ENCODE assay signal across 16 cellular contexts in genomic region chr17:43620147-43620944, GRCh38. TPM values are rescaled to one million over a fixed set of nuclear protein-coding genes. Genes with fewer than 3 reads are reported as not detected.
A peak's percentile ranks its signal among the peaks of the same experiment; 100 is the strongest.
DNase-seq lines count a peak whose midpoint lies in the region; ATAC-seq, FAIRE-seq and TF ChIP-seq lines count a peak whose summit lies in the region.
"Had no signal": no experiment of that assay in that cellular context is flagged by ENCODE, and none has a peak within 500 bp of the region (broad histone marks: within the 10 kb centered on the region; RNA-seq: fewer than 3 reads in every experiment).

No MANE protein-coding gene starts in this region.

- 35% methylated on average over 11 of the region's 11 CpGs for WGBS in HepG2 (ENCODE audit: low lambda C conversion rate)
- WGBS in right lobe of liver (ENCODE audit: insufficient coverage, low coverage, low lambda C conversion rate, missing lambda C conversion rate): 70% methylated on average over 9 of the region's 11 CpGs

- H3K4me1 ChIP-seq in HepG2 (ENCODE audit: insufficient read depth, low read length) (peaks cover 31% of the 10 kb centered on the region), right lobe of liver (no peaks in the 10 kb centered on the region)

- no peak overlapping the region for H3K4me3 ChIP-seq in HepG2 (replicated peaks in 1 of 3; ENCODE audit: insufficient read depth in 1 of 3, low read depth in 2 of 3, low read length in 3 of 3)
- no peak overlapping the region for H3K4me3 ChIP-seq in right lobe of liver
- H3K4me3 ChIP-seq: BLaER1 treated with 17β-estradiol and CSF1 and Interleukin-3, amounts not matched to agents 10 nM and 100 nM had no signal

- no peaks in the 10 kb centered on the region for H3K79me2 ChIP-seq in HepG2 (ENCODE audit: insufficient read depth, low read length)

- no peak overlapping the region for H2AFZ ChIP-seq in HepG2 (ENCODE audit: low read length)

- H3K27ac Mint-ChIP-seq in brain (peak overlapping the region in 3 of 5 experiments; percentile 18 to 70 (median 65)), neural crest cell (ENCODE audit: unreplicated experiment) (peak overlapping the region; percentile 2)

- no peak for TF ChIP-seq CTCF in HepG2 (CRISPR knock-in tag; IDR thresholded peaks at IDR 0.05)
- TF ChIP-seq CTCF in right lobe of liver (IDR thresholded peaks at IDR 0.05): no peak
- no peak for TF ChIP-seq CTCF in brain (conservative IDR thresholded peaks at IDR 0.05)
- no peak for TF ChIP-seq CTCF in neural crest cell (conservative IDR thresholded peaks at IDR 0.05)

- H3K4me2 ChIP-seq in HepG2 (ENCODE audit: low read depth, low read length): peak overlapping the region; percentile 39
- H3K4me2 ChIP-seq: BLaER1 treated with 17β-estradiol and CSF1 and Interleukin-3, amounts not matched to agents 10 nM and 100 nM had no signal

- no peaks in the 10 kb centered on the region for H3K9me3 ChIP-seq in HepG2 (ENCODE audit: low read length)
- no peaks in the 10 kb centered on the region for H3K9me3 ChIP-seq in right lobe of liver
- H3K9me3 ChIP-seq: BLaER1 treated with 17β-estradiol and CSF1 and Interleukin-3, amounts not matched to agents 10 nM and 100 nM had no signal

- no TSS peak for BruUV-seq in HepG2 (replicated peaks; lab: Mats Ljungman, UMichigan)

- no peak overlapping the region for H3K4me3 Mint-ChIP-seq in brain
- no peak overlapping the region for H3K4me3 Mint-ChIP-seq in neural crest cell
- H3K4me3 Mint-ChIP-seq: CD4-positive, CD25-positive, alpha-beta regulatory T cell had no signal

- no peak for TF ChIP-seq EP300 in HepG2 (IDR thresholded peaks at IDR 0.05; ENCODE audit: low read depth in 2 of 2, low read length in 2 of 2)
- no peak for TF ChIP-seq EP300 in HepG2 (CRISPR knock-in tag; IDR thresholded peaks at IDR 0.05; ENCODE audit: borderline replicate concordance)

- TF ChIP-seq POLR2A in HepG2 (IDR thresholded peaks at IDR 0.05; ENCODE audit: insufficient read depth in 1 of 2, low read depth in 2 of 2, low read length in 2 of 2): no peak
- TF ChIP-seq POLR2A in right lobe of liver (IDR thresholded peaks at IDR 0.05): no peak

- TF ChIP-seq RAD21 in HepG2 (CRISPR knock-in tag; IDR thresholded peaks at IDR 0.05): no peak

- H3K36me3 Mint-ChIP-seq in brain (no peaks in the 10 kb centered on the region), neural crest cell (ENCODE audit: low read depth) (no peaks in the 10 kb centered on the region)
- H3K36me3 Mint-ChIP-seq: CD4-positive, CD25-positive, alpha-beta regulatory T cell had no signal

- peaks cover 0 to under 1% (median 0%) of the 10 kb centered on the region in 5 experiments for H3K9me3 Mint-ChIP-seq in brain
- H3K9me3 Mint-ChIP-seq in neural crest cell: no peaks in the 10 kb centered on the region

- POLR2A ChIA-PET in HepG2 (lab: Yijun Ruan, JAX): interaction anchor here (1.5 kb wide), 1 partner anchor 15 kb away, joined by 3 read pairs; no protein-coding TSS in a partner anchor

- in situ Hi-C loops in HepG2 (cut with HindIII; ENCODE audit: extremely low pct_ligation_motif_present, low pct_unique_long_range_greater_than_20kb): no loop called here

- FAIRE-seq in HepG2 (lab: Jason Lieb, UNC): no peak
- FAIRE-seq: HTR-8/SVneo had no signal

- H3K4me1 Mint-ChIP-seq in brain (peaks cover 12% of the 10 kb centered on the region), neural crest cell (peaks cover 10% of the 10 kb centered on the region)
- H3K4me1 Mint-ChIP-seq: CD4-positive, CD25-positive, alpha-beta regulatory T cell had no signal

- no peaks in the 10 kb centered on the region for H4K20me1 ChIP-seq in HepG2 (ENCODE audit: insufficient read depth, low read length)
- H4K20me1 ChIP-seq: BLaER1 treated with 17β-estradiol and CSF1 and Interleukin-3, amounts not matched to agents 10 nM and 100 nM had no signal

- CTCF ChIA-PET in HepG2 (lab: Yijun Ruan, JAX; ENCODE audit: low intra/inter-chr PET ratio, low total read pairs): no interaction called here

- H3K27me3 Mint-ChIP-seq in brain (peaks cover 13% of the 10 kb centered on the region), neural crest cell (ENCODE audit: low read depth) (no peaks in the 10 kb centered on the region)

- H3K27ac ChIP-seq in HepG2 (ENCODE audit: extremely low read length, insufficient read depth, low read length): no peak overlapping the region
- H3K27ac ChIP-seq in right lobe of liver: no peak overlapping the region
- H3K27ac ChIP-seq: BLaER1 treated with 17β-estradiol and CSF1 and Interleukin-3, amounts not matched to agents 10 nM and 100 nM had no signal

- peaks cover 3 to 12% of the 10 kb centered on the region in 2 experiments; a peak in 2 of 5 replicates for H3K27me3 ChIP-seq in HepG2 (ENCODE audit: control insufficient read depth in 1 of 2, insufficient read depth in 2 of 2, low read length in 2 of 2)
- H3K27me3 ChIP-seq in right lobe of liver: no peaks in the 10 kb centered on the region
- H3K27me3 ChIP-seq: BLaER1 treated with 17β-estradiol and CSF1 and Interleukin-3, amounts not matched to agents 10 nM and 100 nM had no signal

- DNase-seq in HepG2 (ENCODE audit: low spot score) (no peak), right lobe of liver (no peak), neural crest cell (ENCODE audit: low read depth, low spot score) (no peak), NCI-H1930 (lab: John Stamatoyannopoulos, UW) (no peak), NCI-H2107 treated with DMSO at 0.1 percent for 48 hours (lab: John Stamatoyannopoulos, UW; ENCODE audit: unreplicated experiment) (no peak), NCI-H345 treated with DMSO at 0.1 percent for 48 hours (lab: John Stamatoyannopoulos, UW; ENCODE audit: unreplicated experiment) (no peak)
- DNase-seq: 8988T; ACHN; Calu3; CD4-positive, CD25-positive, alpha-beta regulatory T cell; DMS 273 treated with DMSO at 0.1 percent for 48 hours had no signal

- H3K9ac ChIP-seq in HepG2 (ENCODE audit: insufficient read depth, low read depth, low read length): no peak overlapping the region
- H3K9ac ChIP-seq: BLaER1 treated with 17β-estradiol and CSF1 and Interleukin-3, amounts not matched to agents 10 nM and 100 nM had no signal

- intact Hi-C loops in HepG2 (cut with micrococcal nuclease; ENCODE audit: unreplicated experiment) (no loop called here), right lobe of liver (cut with DNase I) (no loop called here)

- no peaks in the 10 kb centered on the region for H3K36me3 ChIP-seq in HepG2 (replicated peaks in 1 of 2; ENCODE audit: control insufficient read depth in 1 of 2, insufficient read depth in 2 of 2, low read length in 2 of 2)
- no peaks in the 10 kb centered on the region for H3K36me3 ChIP-seq in right lobe of liver
- H3K36me3 ChIP-seq: BLaER1 treated with 17β-estradiol and CSF1 and Interleukin-3, amounts not matched to agents 10 nM and 100 nM had no signal

- ATAC-seq in HepG2 (no peak), right lobe of liver (no peak), HG03039 (IDR thresholded peaks at IDR 0.05; ENCODE audit: unreplicated experiment) (no peak)

TF ChIP-seq in HepG2, 621 proteins besides CTCF, POLR2A, EP300 and RAD21 (continues in another document):
- no peak for TF ChIP-seq ZNF383 (CRISPR knock-in tag; IDR thresholded peaks at IDR 0.05; ENCODE audit: borderline replicate concordance)
- peak; percentile 59 for TF ChIP-seq TEAD3 (CRISPR knock-in tag; optimal IDR thresholded peaks at IDR 0.05; ENCODE audit: borderline replicate concordance)
- TF ChIP-seq SOX5 (CRISPR knock-in tag; IDR thresholded peaks at IDR 0.05; ENCODE audit: borderline replicate concordance): peak; percentile 61; the same call in 1 of the 2 replicates
- no peak for TF ChIP-seq ZBTB34 (CRISPR knock-in tag; IDR thresholded peaks at IDR 0.05)
- no peak for TF ChIP-seq SOX13 (IDR thresholded peaks at IDR 0.05)
- peak in 1 of 2 experiments; percentile 59; a peak in 2 of 4 replicates for TF ChIP-seq SOX13 (CRISPR knock-in tag; conservative IDR thresholded peaks at IDR 0.05 in 1 of 2, IDR thresholded peaks at IDR 0.05 in 1 of 2)
- no peak for TF ChIP-seq SRSF9 (IDR thresholded peaks at IDR 0.05; ENCODE audit: borderline replicate concordance, insufficient read depth, low read depth, low read length, poor library complexity, severe bottlenecking)

RNA-seq across cellular contexts. Expression of gene MEOX1, which starts 41.4 kb away (rescaled TPM):
- total RNA-seq in HepG2 (2016; rRNA removed; fragmentation: Illumina TruSeq; extraction: Trizol): not detected in 2 replicates
- total RNA-seq in HepG2 (2016; cell fraction: cytosol; rRNA removed; fragmentation: Illumina TruSeq; extraction: Trizol; ENCODE audit: low read depth): not detected in 2 replicates
- total RNA-seq in HepG2 (2016; cell fraction: insoluble cytoplasmic fraction; rRNA removed; fragmentation: Illumina TruSeq; extraction: Trizol): not detected in 2 replicates
- total RNA-seq in HepG2 (2016; cell fraction: membrane; rRNA removed; fragmentation: Illumina TruSeq; extraction: Trizol): not detected in 2 replicates
- total RNA-seq in HepG2 (2016; cell fraction: nucleus; rRNA removed; fragmentation: Illumina TruSeq; extraction: Trizol): not detected in 2 replicates
- not detected in 2 replicates for polyA plus RNA-seq in HepG2 (2011; rRNA removed)
- not detected in 2 replicates for polyA plus RNA-seq in HepG2 (2011; cell fraction: cytosol; rRNA removed)
- polyA plus RNA-seq in HepG2 (2011; cell fraction: nucleus; rRNA removed): not detected in 2 replicates
- not detected in 2 replicates for polyA plus RNA-seq in HepG2 (2012)
- polyA plus RNA-seq in HepG2 (2016; cell fraction: cytosol; fragmentation: Illumina TruSeq; extraction: Trizol; ENCODE audit: low read depth): not detected in 2 replicates
- polyA plus RNA-seq in HepG2 (2016; cell fraction: insoluble cytoplasmic fraction; fragmentation: Illumina TruSeq; extraction: Trizol; ENCODE audit: low read depth): not detected in 2 replicates
- polyA plus RNA-seq in HepG2 (2016; cell fraction: membrane; fragmentation: Illumina TruSeq; extraction: Trizol; ENCODE audit: low read depth): not detected in 2 replicates
- polyA plus RNA-seq in HepG2 (2016; cell fraction: nucleus; fragmentation: Illumina TruSeq; extraction: Trizol; ENCODE audit: insufficient read depth, low read depth): not detected in 2 replicates
- polyA minus RNA-seq in HepG2 (2011; rRNA and poly(A)+ RNA removed; ENCODE audit: low replicate concordance): 2.2 TPM in 1 of 2 replicates, not detected in the other
- polyA minus RNA-seq in HepG2 (2011; cell fraction: cytosol; rRNA and poly(A)+ RNA removed): not detected in 2 replicates
- not detected in 2 replicates for polyA minus RNA-seq in HepG2 (2011; cell fraction: nucleus; rRNA and poly(A)+ RNA removed)
- total RNA-seq in right lobe of liver: under 1 TPM in 1 of 6 experiments, not detected in 5; 0.11 TPM
- polyA plus RNA-seq in brain (ENCODE audit: insufficient read depth, low read depth, low replicate concordance): not detected
- total RNA-seq in neural crest cell: 1.1 and 1.7 TPM in 2 replicates
- total RNA-seq: Calu3, H4 had no signal
